Comparison of ENCODE assay signal across 30 cellular contexts in the genomic region with DNA sequence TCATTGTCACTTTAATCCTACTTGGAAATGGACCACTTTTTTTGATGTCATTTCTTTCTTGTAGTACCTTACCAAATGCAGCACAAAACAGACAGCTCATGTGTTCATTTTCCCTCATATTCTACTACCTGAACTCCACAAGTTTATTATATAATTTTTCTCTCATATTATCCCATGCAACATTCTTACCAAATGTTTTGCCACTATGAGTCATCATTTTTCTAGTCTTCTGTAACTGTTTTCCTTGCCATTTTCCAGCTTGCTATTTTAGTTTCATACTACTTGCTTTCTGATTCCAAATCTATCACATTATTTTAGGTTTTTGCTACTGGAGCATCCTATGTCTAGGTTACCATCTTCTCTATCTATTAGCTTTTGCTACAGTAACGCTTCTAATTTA.
DNase-seq lines count a peak whose midpoint lies in the region; TF ChIP-seq lines count a peak whose summit lies in the region.
"Had no signal": no experiment of that assay in that cellular context is flagged by ENCODE, and none has a peak within 500 bp of the region (broad histone marks: within the 10 kb centered on the region; RNA-seq: fewer than 3 reads in every experiment).

No MANE protein-coding gene starts in this region.

- peak overlapping the region; percentile 6; the same call in 1 of the 2 replicates for H3K27ac ChIP-seq in ACC112 (ENCODE audit: low read depth, low read length)
- no peak overlapping the region for H3K27ac ChIP-seq in GM23248
- H3K27ac ChIP-seq in Karpas-422 (ENCODE audit: low read length) = no peak overlapping the region
- H3K27ac ChIP-seq: C4-2B, dorsolateral prefrontal cortex, epithelial cell of prostate, SJCRH30, thyroid gland had no signal

- in situ Hi-C loops in GM23248 (cut with MboI) = no loop called here

- H3K4me1 ChIP-seq in ACC112 (ENCODE audit: control insufficient read depth, insufficient read depth, low read length, unreplicated experiment) (peaks cover 9% of the 10 kb centered on the region), GM23248 (ENCODE audit: insufficient read depth) (no peaks in the 10 kb centered on the region; the same call in 1 of the 2 replicates), Karpas-422 (ENCODE audit: low read length) (no peaks in the 10 kb centered on the region)
- H3K4me1 ChIP-seq: SJCRH30 had no signal

- TF ChIP-seq CTCF in cardiac fibroblast (IDR thresholded peaks at IDR 0.05; ENCODE audit: low read depth, low read length) = no peak
- TF ChIP-seq CTCF in fibroblast of villous mesenchyme (IDR thresholded peaks at IDR 0.05; ENCODE audit: insufficient read depth, low read depth, low read length) = no peak

- H3K4me2 ChIP-seq in GM23248 (ENCODE audit: unreplicated experiment) = no peak overlapping the region
- no peak overlapping the region for H3K4me2 ChIP-seq in Karpas-422 (ENCODE audit: low read depth, low read length, poor library complexity, severe bottlenecking)

- H3K27me3 ChIP-seq in ACC112 (ENCODE audit: insufficient read depth, low read length) (no peaks in the 10 kb centered on the region), GM23248 (replicated peaks; ENCODE audit: insufficient read depth) (no peaks in the 10 kb centered on the region), Karpas-422 (ENCODE audit: low read length) (no peaks in the 10 kb centered on the region)
- H3K27me3 ChIP-seq: dorsolateral prefrontal cortex, SJCRH30, thyroid gland had no signal

- DNase-seq in GM23248 (peak; percentile 56), cardiac fibroblast (ENCODE audit: low read depth in 2 of 2) (peak; percentile 23 to 45), fibroblast of villous mesenchyme (ENCODE audit: low read depth) (peak; percentile 14), NCI-H2171 (lab: John Stamatoyannopoulos, UW) (no peak), DMS53 (lab: John Stamatoyannopoulos, UW) (no peak), cerebellar nuclear complex (lab: John Stamatoyannopoulos, UW) (no peak), Karpas-422 (no peak)
- DNase-seq: ACHN; activated CD4-positive, alpha-beta T cell treated with anti-CD3 and anti-CD28 coated beads for 1 hour; activated CD8-positive, alpha-beta T cell treated with anti-CD3 and anti-CD28 coated beads for 36 hours; activated effector memory CD4-positive, alpha-beta T cell treated with anti-CD3 and anti-CD28 coated beads, Interleukin-2, amount 50 U/mL, for 16 hours; activated T-cell treated with anti-CD3 and anti-CD28 coated beads for 4 hours; amniotic stem cell; caudate nucleus; dorsolateral prefrontal cortex; HFFc6; islet precursor cell; KG1; mucosa of descending colon; NCI-H1694; NCI-H510A treated with DMSO at 0.1 percent for 48 hours; NK-92 treated with Interleukin-12 subunit alpha and Interleukin-12 subunit beta, amount 100 ng/mL, for 24 hours; posterior cingulate gyrus; SJCRH30; stimulated activated naive CD8-positive, alpha-beta T cell treated with anti-CD3 and anti-CD28 coated beads, Interleukin-15, Interleukin-2, amounts not matched to agents 100 U/mL and 50 U/mL, for 24 hours; T-helper 1 cell; thyroid gland had no signal

- no peak overlapping the region for H2AFZ ChIP-seq in ACC112 (ENCODE audit: low read length, unreplicated experiment)
- H2AFZ ChIP-seq in GM23248 = no peak overlapping the region
- H2AFZ ChIP-seq in Karpas-422 (ENCODE audit: low read length) = no peak overlapping the region

- H3K36me3 ChIP-seq in ACC112 (ENCODE audit: insufficient read depth, low read length) (peaks cover 16% of the 10 kb centered on the region), GM23248 (ENCODE audit: low read depth) (no peaks in the 10 kb centered on the region), Karpas-422 (ENCODE audit: insufficient read depth, low read length) (peaks cover 5% of the 10 kb centered on the region; the same call in 1 of the 2 replicates)
- H3K36me3 ChIP-seq: SJCRH30, thyroid gland had no signal

- no peaks in the 10 kb centered on the region for H3F3A ChIP-seq in GM23248 (ENCODE audit: insufficient read depth)

- H3K4me3 ChIP-seq in ACC112 (ENCODE audit: low read depth, low read length) (no peak overlapping the region), GM23248 (no peak overlapping the region), cardiac fibroblast (replicated peaks in 1 of 2; ENCODE audit: low read depth in 2 of 2, low read length in 2 of 2) (no peak overlapping the region), fibroblast of villous mesenchyme (ENCODE audit: low read depth, low read length) (no peak overlapping the region), Karpas-422 (ENCODE audit: low read length) (no peak overlapping the region)
- H3K4me3 ChIP-seq: dorsolateral prefrontal cortex, mucosa of descending colon, SJCRH30, thyroid gland had no signal

- no peaks in the 10 kb centered on the region for H4K20me1 ChIP-seq in GM23248 (ENCODE audit: insufficient read depth)
- H4K20me1 ChIP-seq in Karpas-422 (ENCODE audit: insufficient read depth, low read depth, low read length) = no peaks in the 10 kb centered on the region

- 86 to 100% methylated on average over 1 of the region's 1 CpG for WGBS in GM23248 (ENCODE audit: low coverage in 1 of 2, low lambda C conversion rate in 2 of 2, missing lambda C conversion rate in 2 of 2), 2 experiments

- H3K9me3 ChIP-seq in GM23248 (ENCODE audit: low read depth) (no peaks in the 10 kb centered on the region), Karpas-422 (ENCODE audit: low read length) (peaks cover 13% of the 10 kb centered on the region)
- H3K9me3 ChIP-seq: SJCRH30, thyroid gland had no signal

- no peaks in the 10 kb centered on the region for H3K9me2 ChIP-seq in GM23248 (ENCODE audit: insufficient read depth)
- no peaks in the 10 kb centered on the region for H3K9me2 ChIP-seq in Karpas-422 (replicated peaks; ENCODE audit: insufficient read depth, low read length)

- H3K79me2 ChIP-seq in ACC112 (ENCODE audit: control insufficient read depth, insufficient read depth, low read length, unreplicated experiment) = no peaks in the 10 kb centered on the region
- no peaks in the 10 kb centered on the region for H3K79me2 ChIP-seq in GM23248 (ENCODE audit: insufficient read depth)
- H3K79me2 ChIP-seq in Karpas-422 (ENCODE audit: low read length) = no peaks in the 10 kb centered on the region

- H3K9ac ChIP-seq in GM23248 (no peak overlapping the region), Karpas-422 (ENCODE audit: low read length) (no peak overlapping the region)

Comparison
In these comparisons a context has a peak if more than half of its experiments do, and no peak if none do; other contexts are left out.
1. DNase-seq: peak in GM23248 (single experiment), cardiac fibroblast (2 of 2) and fibroblast of villous mesenchyme (single experiment); none in NCI-H2171 (single experiment), DMS53 (single experiment), cerebellar nuclear complex (0 of 2) and Karpas-422 (single experiment).